19 cellular contexts compared by ENCODE assay signal in the genomic region with DNA sequence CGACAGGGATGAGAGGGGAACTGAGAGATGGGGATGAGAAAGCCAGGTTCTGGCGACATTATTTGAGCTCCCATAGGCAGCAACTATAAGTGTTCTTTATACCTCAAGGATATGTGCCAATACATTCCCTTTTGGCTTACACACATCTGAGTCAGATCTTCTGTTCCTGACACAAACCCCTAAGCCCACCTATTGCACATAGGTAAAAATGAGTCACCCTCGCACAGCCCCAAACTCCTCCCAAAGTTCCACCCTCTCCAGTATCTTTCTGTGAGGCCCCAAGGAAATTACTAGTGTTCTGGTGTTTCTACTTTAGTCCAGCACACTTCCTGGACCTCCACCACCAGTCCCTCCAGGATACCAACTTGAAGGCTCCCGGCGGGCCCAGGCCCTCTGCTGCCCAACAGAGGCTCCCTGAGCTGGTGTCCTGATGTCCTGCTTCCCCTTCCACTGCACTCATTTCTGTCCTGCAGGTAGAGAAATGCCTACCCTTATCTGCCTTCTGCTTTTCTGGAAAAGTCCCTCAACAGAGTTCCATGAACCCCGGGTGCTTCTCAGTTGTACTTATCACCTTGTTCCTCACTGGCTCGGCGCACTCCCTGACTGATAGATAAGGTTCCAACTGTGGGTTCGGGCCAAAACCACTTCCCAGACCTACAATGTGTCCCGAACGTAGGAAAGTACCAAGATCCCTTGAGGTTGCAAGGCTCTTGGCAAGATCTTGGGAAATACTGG.
DNase-seq lines count a peak whose midpoint lies in the region; ATAC-seq and TF ChIP-seq lines count a peak whose summit lies in the region.
"Had no signal": no experiment of that assay in that cellular context is flagged by ENCODE, and none has a peak within 500 bp of the region (broad histone marks: within the 10 kb centered on the region; RNA-seq: fewer than 3 reads in every experiment).

No MANE protein-coding gene starts in this region.

- intact Hi-C loops in heart left ventricle (cut with DNase I) = no loop called here

- peak; percentile 18 for DNase-seq in NCI-H226
- no peak for DNase-seq in RWPE2 (ENCODE audit: low spot score)
- peak; percentile 57 for DNase-seq in epithelial cell of prostate (ENCODE audit: low read depth, low spot score)
- no peak for DNase-seq in omental fat pad (ENCODE audit: low spot score)
- DNase-seq in activated CD4-positive, CD25-positive, alpha-beta regulatory T cell treated with anti-CD3 and anti-CD28 coated beads, Interleukin-2, amount 50 U/mL, for 72 hours = no peak
- no peak for DNase-seq in heart left ventricle
- DNase-seq in RPMI8226 = no peak
- DNase-seq: CD4-positive, CD25-positive, alpha-beta regulatory T cell; EL; H9; HFFc6; KG1; NCI-H1092 treated with DMSO at 0.1 percent for 48 hours; NCI-H1436 treated with DMSO at 0.1 percent for 48 hours; NCI-H1930; NCI-H510A; NCI-H748 treated with DMSO at 0.1 percent for 48 hours; Peyer's patch; Right ventricle myocardium superior had no signal

- H3K27ac ChIP-seq in RWPE2 (ENCODE audit: poor library complexity, severe bottlenecking) = peak overlapping the region; percentile 87
- H3K27ac ChIP-seq in epithelial cell of prostate = no peak overlapping the region
- no peak overlapping the region for H3K27ac ChIP-seq in heart left ventricle
- H3K27ac ChIP-seq: Peyer's patch had no signal

- 61 to 73% (median 67%) methylated on average over 11 of the region's 11 CpGs for WGBS in heart left ventricle, 4 donors

- H3K4me3 ChIP-seq in RWPE2 (ENCODE audit: severe bottlenecking) = no peak overlapping the region
- no peak overlapping the region for H3K4me3 ChIP-seq in heart left ventricle
- H3K4me3 ChIP-seq: Peyer's patch had no signal

- no peak for TF ChIP-seq POLR2A in heart left ventricle (IDR thresholded peaks at IDR 0.05)

- H3K36me3 ChIP-seq in RWPE2 (ENCODE audit: low read depth) (no peaks in the 10 kb centered on the region), heart left ventricle (no peaks in the 10 kb centered on the region)
- H3K36me3 ChIP-seq: Peyer's patch had no signal

- no peak for TF ChIP-seq CTCF in RWPE2 (IDR thresholded peaks at IDR 0.05; ENCODE audit: poor library complexity, severe bottlenecking)
- TF ChIP-seq CTCF in omental fat pad (IDR thresholded peaks at IDR 0.05) = no peak
- TF ChIP-seq CTCF in heart left ventricle (IDR thresholded peaks at IDR 0.05) = no peak

- H3K4me1 ChIP-seq in RWPE2 (ENCODE audit: insufficient read depth, poor library complexity, severe bottlenecking) = peaks cover 34% of the 10 kb centered on the region
- H3K4me1 ChIP-seq in heart left ventricle = no peaks in the 10 kb centered on the region
- H3K4me1 ChIP-seq: Peyer's patch had no signal

- peak; percentile 92 for ATAC-seq in RWPE2 (ENCODE audit: low read depth)
- peak; percentile 27 for ATAC-seq in omental fat pad (ENCODE audit: low FRiP score)
- no peak for ATAC-seq in heart left ventricle

- H3K27me3 ChIP-seq in RWPE2 (ENCODE audit: insufficient read depth, poor library complexity, severe bottlenecking) = no peaks in the 10 kb centered on the region
- H3K27me3 ChIP-seq in heart left ventricle = peaks cover 0 to 6% (median 0%) of the 10 kb centered on the region in 9 donors
- H3K27me3 ChIP-seq: Peyer's patch had no signal

- H3K9me3 ChIP-seq in RWPE2 (ENCODE audit: severe bottlenecking) = no peaks in the 10 kb centered on the region
- peaks cover 0 to 4% (median 0%) of the 10 kb centered on the region in 12 donors for H3K9me3 ChIP-seq in heart left ventricle
- H3K9me3 ChIP-seq: Peyer's patch had no signal

Comparison
In these comparisons a context has a peak if more than half of its experiments do, and no peak if none do; other contexts are left out.
1. DNase-seq: peak in NCI-H226 (single experiment) and epithelial cell of prostate (single experiment); none in RWPE2 (single experiment), omental fat pad (single experiment), activated CD4-positive, CD25-positive, alpha-beta regulatory T cell treated with anti-CD3 and anti-CD28 coated beads, Interleukin-2, amount 50 U/mL, for 72 hours (single experiment), heart left ventricle (0 of 5) and RPMI8226 (single experiment).
2. ATAC-seq: peak in RWPE2 (single experiment) and omental fat pad (single experiment); none in heart left ventricle (0 of 4).